Comparison of ENCODE assay signal across 21 cellular contexts in genomic region chr3:46383211-46383945, GRCh38. TPM values are rescaled to one million over a fixed set of nuclear protein-coding genes. Genes with fewer than 3 reads are reported as not detected.
DNase-seq lines count a peak whose midpoint lies in the region; ATAC-seq and TF ChIP-seq lines count a peak whose summit lies in the region.
"Had no signal": no experiment of that assay in that cellular context is flagged by ENCODE, and none has a peak within 500 bp of the region (broad histone marks: within the 10 kb centered on the region; RNA-seq: fewer than 3 reads in every experiment).

No MANE protein-coding gene starts in this region.

- H3K4me1 ChIP-seq in DND-41 (ENCODE audit: insufficient read depth, low read length) (peaks cover 84% of the 10 kb centered on the region), PC-3 (ENCODE audit: insufficient read depth, low read length) (peaks cover 31% of the 10 kb centered on the region), psoas muscle (peaks cover 20% of the 10 kb centered on the region)
- H3K4me1 ChIP-seq: A549 had no signal

- H3K9me2 ChIP-seq in PC-3 (replicated peaks; ENCODE audit: low read length), result no peaks in the 10 kb centered on the region

- H3K9me3 ChIP-seq in DND-41 (ENCODE audit: insufficient read depth, low read length, severe bottlenecking) (no peaks in the 10 kb centered on the region), PC-3 (ENCODE audit: low read length) (no peaks in the 10 kb centered on the region), psoas muscle (no peaks in the 10 kb centered on the region)
- H3K9me3 ChIP-seq: A549, heart left ventricle had no signal

- H3K9ac ChIP-seq in DND-41 (ENCODE audit: low read depth, low read length) (peak overlapping the region; percentile 24), PC-3 (ENCODE audit: low read length) (no peak overlapping the region)

- 53 to 70% (median 59%) methylated on average over 6 of the region's 6 CpGs for whole genome bisulfite sequencing in psoas muscle, 3 donors

- H3F3A ChIP-seq in PC-3 (ENCODE audit: low read length, unreplicated experiment), result no peaks in the 10 kb centered on the region

- intact Hi-C loops in PC-3 (cut with micrococcal nuclease), result no loop called here
- intact Hi-C loops in psoas muscle (cut with DNase I), result no loop called here

- no peaks in the 10 kb centered on the region for H3K79me2 ChIP-seq in DND-41 (ENCODE audit: insufficient read depth, low read length)
- H3K79me2 ChIP-seq in PC-3 (ENCODE audit: low read length), result no peaks in the 10 kb centered on the region

- POLR2A ChIA-PET in PC-3 (lab: Charles Lee; ENCODE audit: unreplicated experiment), result no interaction called here

- peak overlapping the region; percentile 51 for H3K4me2 ChIP-seq in DND-41 (ENCODE audit: insufficient read depth, low read length)
- H3K4me2 ChIP-seq in PC-3 (ENCODE audit: low read length), result peak overlapping the region; percentile 30
- H3K4me2 ChIP-seq: A549 had no signal

- H3K27ac ChIP-seq in DND-41 (ENCODE audit: low read length), result peak overlapping the region; percentile 88
- H3K27ac ChIP-seq in PC-3 (ENCODE audit: low read length), result peak overlapping the region; percentile 19; the same call in 1 of the 2 replicates
- no peak overlapping the region for H3K27ac ChIP-seq in psoas muscle
- H3K27ac ChIP-seq: A549 had no signal

- BruUV-seq in PC-3 (replicated peaks; lab: Mats Ljungman, UMichigan), result no TSS peak

- no peaks in the 10 kb centered on the region for H4K20me1 ChIP-seq in DND-41 (ENCODE audit: insufficient read depth, low read length)
- no peaks in the 10 kb centered on the region for H4K20me1 ChIP-seq in PC-3 (ENCODE audit: low read length)

- H3K27me3 ChIP-seq in DND-41 (ENCODE audit: insufficient read depth, low read length, poor library complexity) (no peaks in the 10 kb centered on the region), PC-3 (ENCODE audit: low read length) (no peaks in the 10 kb centered on the region), psoas muscle (ENCODE audit: insufficient read depth in 3 of 3, low read length in 2 of 3) (no peaks in the 10 kb centered on the region)
- H3K27me3 ChIP-seq: heart left ventricle had no signal

- TF ChIP-seq CTCF in DND-41 (IDR thresholded peaks at IDR 0.05; ENCODE audit: borderline replicate concordance, extremely low read depth, low read length, poor library complexity, severe bottlenecking), result no peak
- no peak for TF ChIP-seq CTCF in PC-3 (conservative IDR thresholded peaks at IDR 0.05; ENCODE audit: low read depth, low read length)
- no peak for TF ChIP-seq CTCF in psoas muscle (IDR thresholded peaks at IDR 0.05)

- H3K4me3 ChIP-seq in DND-41 (ENCODE audit: low read depth in 1 of 2, low read length in 2 of 2), result peak overlapping the region in 1 of 2 experiments; percentile 3; a peak in 1 of 4 replicates
- no peak overlapping the region for H3K4me3 ChIP-seq in PC-3 (ENCODE audit: low read length)
- no peak overlapping the region for H3K4me3 ChIP-seq in psoas muscle
- H3K4me3 ChIP-seq: A549, heart left ventricle had no signal

- no peak overlapping the region; the same call in 1 of the 2 replicates for H2AFZ ChIP-seq in DND-41 (ENCODE audit: low read depth, low read length)
- peak overlapping the region; percentile 10; the same call in 1 of the 2 replicates for H2AFZ ChIP-seq in PC-3 (ENCODE audit: low read length)

- CTCF ChIA-PET in PC-3 (lab: Charles Lee), result interaction anchor here (1.0 kb wide), 1 partner anchor 105 kb away, joined by 3 read pairs; no protein-coding TSS in a partner anchor

- DNase-seq in NOMO-1 treated with DMSO at 0.1 percent for 48 hours (lab: John Stamatoyannopoulos, UW; ENCODE audit: unreplicated experiment), result peak; percentile 25
- DNase-seq in NOMO-1 treated with dmso at 0.1 percent for 144 hours (lab: John Stamatoyannopoulos, UW; ENCODE audit: unreplicated experiment), result no peak
- peak; percentile 68 for DNase-seq in DND-41
- peak; percentile 38 for DNase-seq in PC-3
- peak; percentile 37 for DNase-seq in medulla oblongata (ENCODE audit: extremely low spot score)
- DNase-seq in psoas muscle, result no peak
- DNase-seq in stimulated activated CD4-positive, alpha-beta T cell treated with anti-CD3 and anti-CD28 coated beads, Interleukin-2, amount 100 ng/mL, for 24 hours, result no peak
- DNase-seq: activated T-cell treated with anti-CD3 and anti-CD28 coated beads, Interleukin-2, amount 50 U/mL, for 24 hours; cerebellar nuclear complex; erythroblast; GDM1; heart left ventricle; kidney; NCI-H1105; NCI-H226; stimulated activated CD4-positive, alpha-beta T cell treated with anti-CD3 and anti-CD28 coated beads, Interleukin-4, amount 100 ng/mL, for 1 hour; SW 1271 had no signal

- peak; percentile 59 for ATAC-seq in DND-41 (ENCODE audit: insufficient read depth, low read depth)
- no peak for ATAC-seq in PC-3
- ATAC-seq in psoas muscle, result no peak
- ATAC-seq in GM19397 (IDR thresholded peaks at IDR 0.05; ENCODE audit: unreplicated experiment), result no peak
- ATAC-seq: A549; activated CD4-positive, CD25-positive, alpha-beta regulatory T cell treated with anti-CD3 and anti-CD28 coated beads, Interleukin-2, amount 50 U/mL, for 24 hours had no signal

- H3K36me3 ChIP-seq in DND-41 (ENCODE audit: insufficient read depth, low read length) (no peaks in the 10 kb centered on the region), PC-3 (ENCODE audit: low read depth, low read length) (no peaks in the 10 kb centered on the region), psoas muscle (ENCODE audit: insufficient read depth in 1 of 2, low read depth in 1 of 2) (no peaks in the 10 kb centered on the region)
- H3K36me3 ChIP-seq: heart left ventricle had no signal

RNA-seq across cellular contexts. Expression of gene CCR5, which starts 12.6 kb away (rescaled TPM):
- total RNA-seq in PC-3 (2014; rRNA removed) (not detected in 2 replicates), psoas muscle (1 to 10 TPM in 1 of 4 donors, under 1 TPM in 3; 0.19 to 1.1 (median 0.52) TPM)
- under 1 TPM; 0.08 to 0.21 (median 0.14) TPM for polyA plus RNA-seq in psoas muscle
- total RNA-seq: renal cortical epithelial cell had no signal
- polyA plus RNA-seq: A549 had no signal

RNA-seq across cellular contexts. Expression of gene CCRL2, which starts 23.7 kb away (rescaled TPM):
- total RNA-seq in PC-3 (2014; rRNA removed), result 5.5 and 6.0 TPM in 2 replicates
- 1 to 10 TPM; 1.0 to 1.8 (median 1.7) TPM for total RNA-seq in psoas muscle
- 1 to 10 TPM in 1 of 3 donors, under 1 TPM in 2; 0.55 to 1.1 (median 0.70) TPM for polyA plus RNA-seq in psoas muscle
- total RNA-seq: renal cortical epithelial cell had no signal
- polyA plus RNA-seq: A549 had no signal

RNA-seq across cellular contexts. Expression of gene CCR2, which starts 29.5 kb away (rescaled TPM):
- total RNA-seq in PC-3 (2014; rRNA removed) (not detected in 2 replicates), psoas muscle (1 to 10 TPM in 1 of 4 donors, under 1 TPM in 3; 0.23 to 1.0 (median 0.38) TPM)
- under 1 TPM; 0.10 to 0.34 (median 0.27) TPM for polyA plus RNA-seq in psoas muscle
- total RNA-seq: renal cortical epithelial cell had no signal
- polyA plus RNA-seq: A549 had no signal

Comparison
In these comparisons a context has a peak if more than half of its experiments do, and no peak if none do; other contexts are left out.
1. DNase-seq: peak in NOMO-1 treated with DMSO at 0.1 percent for 48 hours (single experiment), DND-41 (single experiment), PC-3 (single experiment) and medulla oblongata (single experiment); none in NOMO-1 treated with dmso at 0.1 percent for 144 hours (single experiment), psoas muscle (0 of 2) and stimulated activated CD4-positive, alpha-beta T cell treated with anti-CD3 and anti-CD28 coated beads, Interleukin-2, amount 100 ng/mL, for 24 hours (0 of 2).